ENCODE assay signal across 8 cellular contexts in the genomic region with DNA sequence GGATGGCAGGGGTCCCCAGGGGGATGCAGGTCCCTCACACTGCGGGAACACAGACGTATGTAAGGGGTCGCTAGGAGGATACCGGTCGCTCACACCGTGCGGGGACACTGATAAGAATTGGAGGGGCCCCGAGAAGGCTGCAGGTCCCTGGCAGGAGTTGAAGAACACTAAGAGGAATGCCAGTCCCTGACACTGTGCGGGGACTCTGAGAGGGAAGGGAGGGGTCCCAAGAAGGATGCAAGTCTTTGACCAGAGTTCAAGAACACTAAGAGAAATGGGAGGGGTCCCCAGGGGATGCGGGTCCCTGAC. TPM values are rescaled to one million over a fixed set of nuclear protein-coding genes. Genes with fewer than 3 reads are reported as not detected.
A peak's percentile ranks its signal among the peaks of the same experiment; 100 is the strongest.
DNase-seq lines count a peak whose midpoint lies in the region; ATAC-seq lines count a peak whose summit lies in the region.

No MANE protein-coding gene starts in this region.

- peaks cover 2% of the 10 kb centered on the region for H3K27me3 Mint-ChIP-seq in activated T-helper 1 cell treated with anti-CD3 and anti-CD28 coated beads, Interleukin-12 subunit alpha, Interleukin-12 subunit beta, Interleukin-2, Interleukin-4 antibody, amounts not matched to agents 30 ng/mL and 10 ng/mL and 1 ng/mL, durations not matched to agents 14 hours and 24 hours and 36 hours (ENCODE audit: insufficient read depth)

- H3K4me1 ChIP-seq in subcutaneous abdominal adipose tissue (ENCODE audit: control insufficient read depth in 5 of 5, insufficient read depth in 5 of 5, low read length in 5 of 5) = peaks cover 3 to 23% (median 19%) of the 10 kb centered on the region in 5 donors

- peaks cover 5 to 11% (median 6%) of the 10 kb centered on the region in 5 donors for H3K36me3 ChIP-seq in subcutaneous abdominal adipose tissue (ENCODE audit: control insufficient read depth in 5 of 5, insufficient read depth in 5 of 5, low read length in 5 of 5)

- no peaks in the 10 kb centered on the region for H3K27me3 ChIP-seq in subcutaneous abdominal adipose tissue (ENCODE audit: control insufficient read depth in 5 of 5, insufficient read depth in 4 of 5, low read length in 5 of 5)

- H3K27ac Mint-ChIP-seq in activated T-helper 1 cell treated with anti-CD3 and anti-CD28 coated beads, Interleukin-12 subunit alpha, Interleukin-12 subunit beta, Interleukin-2, Interleukin-4 antibody, amounts not matched to agents 30 ng/mL and 10 ng/mL and 1 ng/mL, durations not matched to agents 14 hours and 24 hours and 36 hours = peak overlapping the region; percentile 85

- H3K9me3 Mint-ChIP-seq in activated T-helper 1 cell treated with anti-CD3 and anti-CD28 coated beads, Interleukin-12 subunit alpha, Interleukin-12 subunit beta, Interleukin-2, Interleukin-4 antibody, amounts not matched to agents 30 ng/mL and 10 ng/mL and 1 ng/mL, durations not matched to agents 14 hours and 24 hours and 36 hours = no peaks in the 10 kb centered on the region

- H3K9me3 ChIP-seq in iPS-18c (ENCODE audit: control insufficient read depth, insufficient read depth, low read length) = no peaks in the 10 kb centered on the region
- H3K9me3 ChIP-seq in subcutaneous abdominal adipose tissue (ENCODE audit: control insufficient read depth in 5 of 5, low read length in 5 of 5) = no peaks in the 10 kb centered on the region

- peaks cover 29% of the 10 kb centered on the region for H3K4me1 Mint-ChIP-seq in activated T-helper 1 cell treated with anti-CD3 and anti-CD28 coated beads, Interleukin-12 subunit alpha, Interleukin-12 subunit beta, Interleukin-2, Interleukin-4 antibody, amounts not matched to agents 30 ng/mL and 10 ng/mL and 1 ng/mL, durations not matched to agents 14 hours and 24 hours and 36 hours (ENCODE audit: low read depth)

- H3K9ac ChIP-seq in subcutaneous abdominal adipose tissue (ENCODE audit: low read length in 5 of 5) = peak overlapping the region; percentile 85 to 100 (median 96)

- intact Hi-C loops in activated T-helper 1 cell treated with anti-CD3 and anti-CD28 coated beads, Interleukin-12 subunit alpha, Interleukin-12 subunit beta, Interleukin-2, Interleukin-4 antibody, amounts not matched to agents 30 ng/mL and 10 ng/mL and 1 ng/mL, durations not matched to agents 14 hours and 24 hours and 36 hours (cut with micrococcal nuclease) = loop anchor here (2.0 to 5.0 kb wide), 2 partner anchors 272 to 710 kb away; a partner anchor contains a TSS

- peak overlapping the region; percentile 92 for H3K4me3 ChIP-seq in iPS-18c (ENCODE audit: insufficient read depth, low read depth, low read length)
- H3K4me3 ChIP-seq in subcutaneous abdominal adipose tissue (ENCODE audit: low read depth in 1 of 5, low read length in 5 of 5) = peak overlapping the region; percentile 92 to 98 (median 98)

- H3K36me3 Mint-ChIP-seq in activated T-helper 1 cell treated with anti-CD3 and anti-CD28 coated beads, Interleukin-12 subunit alpha, Interleukin-12 subunit beta, Interleukin-2, Interleukin-4 antibody, amounts not matched to agents 30 ng/mL and 10 ng/mL and 1 ng/mL, durations not matched to agents 14 hours and 24 hours and 36 hours (ENCODE audit: low read depth) = peaks cover 7% of the 10 kb centered on the region

- ATAC-seq in GM21423 (IDR thresholded peaks at IDR 0.05; ENCODE audit: unreplicated experiment) = no peak

- DNase-seq in NCI-H82 (lab: John Stamatoyannopoulos, UW) = peak; percentile 47
- DNase-seq in NCI-H82 treated with DMSO at 0.1 percent for 48 hours (lab: John Stamatoyannopoulos, UW; ENCODE audit: unreplicated experiment) = no peak
- no peak for DNase-seq in activated T-helper 1 cell treated with anti-CD3 and anti-CD28 coated beads, Interleukin-12 subunit alpha, Interleukin-12 subunit beta, Interleukin-2, Interleukin-4 antibody, amounts not matched to agents 30 ng/mL and 10 ng/mL and 1 ng/mL, durations not matched to agents 14 hours and 24 hours and 36 hours (ENCODE audit: low spot score)
- DNase-seq in activated gamma-delta T cell (lab: John Stamatoyannopoulos, UW) = no peak
- no peak for DNase-seq in COR-L47 (lab: John Stamatoyannopoulos, UW)

- peak overlapping the region; percentile 96 for H3K4me3 Mint-ChIP-seq in activated T-helper 1 cell treated with anti-CD3 and anti-CD28 coated beads, Interleukin-12 subunit alpha, Interleukin-12 subunit beta, Interleukin-2, Interleukin-4 antibody, amounts not matched to agents 30 ng/mL and 10 ng/mL and 1 ng/mL, durations not matched to agents 14 hours and 24 hours and 36 hours

- peak overlapping the region; percentile 74 for H3K27ac ChIP-seq in subcutaneous abdominal adipose tissue (ENCODE audit: low read depth, low read length)

RNA-seq across cellular contexts. Expression of a gene that starts 0.5 kb away (rescaled TPM):
- total RNA-seq in activated T-helper 1 cell treated with anti-CD3 and anti-CD28 coated beads, Interleukin-12 subunit alpha, Interleukin-12 subunit beta, Interleukin-2, Interleukin-4 antibody, amounts not matched to agents 30 ng/mL and 10 ng/mL and 1 ng/mL, durations not matched to agents 14 hours and 24 hours and 36 hours = 15.9 and 18.6 TPM in 2 replicates
